ENCODE assay signal across 8 cellular contexts in genomic region chr7:30029696-30030095, GRCh38. TPM values are rescaled to one million over a fixed set of nuclear protein-coding genes. Genes with fewer than 3 reads are reported as not detected.
DNase-seq lines count a peak whose midpoint lies in the region; ATAC-seq, FAIRE-seq and TF ChIP-seq lines count a peak whose summit lies in the region.

No MANE protein-coding gene starts in this region.

- TF ChIP-seq CTCF in GM12864 (IDR thresholded peaks at IDR 0.05; ENCODE audit: low read depth, low read length, missing control alignments) (no peak), NB4 (IDR thresholded peaks at IDR 0.05; ENCODE audit: low read depth, low read length) (peak; percentile 3), endothelial cell of umbilical vein (IDR thresholded peaks at IDR 0.05; ENCODE audit: extremely low read depth in 1 of 2, insufficient read depth in 1 of 2, low read depth in 1 of 2, low read length in 2 of 2) (no peak)

- H3K36me3 ChIP-seq in endothelial cell of umbilical vein (ENCODE audit: control insufficient read depth in 2 of 2, extremely low read depth in 1 of 2, insufficient read depth in 2 of 2, low read length in 2 of 2), result no peaks in the 10 kb centered on the region

- H3K4me3 Mint-ChIP-seq in activated naive CD8-positive, alpha-beta T cell treated with anti-CD3 and anti-CD28 coated beads for 36 hours, result no peak overlapping the region

- peaks cover 39% of the 10 kb centered on the region for H3K4me1 ChIP-seq in endothelial cell of umbilical vein (ENCODE audit: control insufficient read depth, extremely low read depth, insufficient read depth, low read length)

- BruUV-seq in endothelial cell of umbilical vein (replicated peaks; lab: Mats Ljungman, UMichigan), result TSS peak; percentile 25

- no peaks in the 10 kb centered on the region for H3K9me3 ChIP-seq in endothelial cell of umbilical vein (replicated peaks; ENCODE audit: control insufficient read depth, insufficient read depth, low read length)

- H3K27me3 ChIP-seq in endothelial cell of umbilical vein (ENCODE audit: control insufficient read depth in 2 of 2, insufficient read depth in 2 of 2, low read length in 2 of 2), result no peaks in the 10 kb centered on the region

- peaks cover 6% of the 10 kb centered on the region for H3K36me3 Mint-ChIP-seq in activated naive CD8-positive, alpha-beta T cell treated with anti-CD3 and anti-CD28 coated beads for 36 hours

- no peak overlapping the region for H3K27ac Mint-ChIP-seq in activated naive CD8-positive, alpha-beta T cell treated with anti-CD3 and anti-CD28 coated beads for 36 hours

- peak overlapping the region; percentile 80 for H3K4me2 ChIP-seq in endothelial cell of umbilical vein (ENCODE audit: insufficient read depth, low read length)

- H3K27ac ChIP-seq in endothelial cell of umbilical vein (ENCODE audit: insufficient read depth, low read depth, low read length), result no peak overlapping the region

- no peak for FAIRE-seq in endothelial cell of umbilical vein (lab: Jason Lieb, UNC)

- H3K79me2 ChIP-seq in endothelial cell of umbilical vein (ENCODE audit: control insufficient read depth, insufficient read depth, low read length), result peaks cover 33% of the 10 kb centered on the region

- H3K4me3 ChIP-seq in GM12864 (ENCODE audit: low read depth, low read length) (peak overlapping the region; percentile 93; the same call in 1 of the 2 replicates), NB4 (ENCODE audit: low read depth, low read length) (peak overlapping the region; percentile 84), endothelial cell of umbilical vein (replicated peaks in 1 of 3; ENCODE audit: insufficient read depth in 1 of 3, low read depth in 1 of 3, low read length in 3 of 3) (peak overlapping the region; percentile 60 to 100 (median 99))

- no peak for TF ChIP-seq POLR2A in NB4 (IDR thresholded peaks at IDR 0.05; ENCODE audit: extremely low read depth, insufficient read length)
- no peak for TF ChIP-seq POLR2A in endothelial cell of umbilical vein (IDR thresholded peaks at IDR 0.05; ENCODE audit: low read depth, low read length)

- peak overlapping the region; percentile 40 for H3K9ac ChIP-seq in endothelial cell of umbilical vein (replicated peaks; ENCODE audit: extremely low read depth, insufficient read depth, low read length)

- no peak for ATAC-seq in HG03039 (IDR thresholded peaks at IDR 0.05; ENCODE audit: unreplicated experiment)

- POLR2A ChIA-PET in endothelial cell of umbilical vein (lab: Charles Lee), result no interaction called here

- intact Hi-C loops in endothelial cell of umbilical vein (cut with micrococcal nuclease), result loop anchor here (2.0 to 5.0 kb wide), 3 partner anchors 33 to 253 kb away; partner anchors contain the start of genes MTURN and ZNRF2

- dilution Hi-C loops in endothelial cell of umbilical vein (cut with MboI; ENCODE audit: extremely low pct_ligation_motif_present, low sequenced_read_pairs), result no loop called here

- peaks cover 16% of the 10 kb centered on the region for H3K4me1 Mint-ChIP-seq in activated naive CD8-positive, alpha-beta T cell treated with anti-CD3 and anti-CD28 coated beads for 36 hours

- peaks cover 14% of the 10 kb centered on the region for H4K20me1 ChIP-seq in endothelial cell of umbilical vein (replicated peaks; ENCODE audit: control insufficient read depth, extremely low read depth, insufficient read depth, low read length)

- CTCF ChIA-PET in endothelial cell of umbilical vein (lab: Charles Lee), result interaction anchor here (0.7 to 2.0 kb wide), 4 partner anchors 10 to 109 kb away, joined by 3 to 10 read pairs (median 4); no protein-coding TSS in a partner anchor

- no peaks in the 10 kb centered on the region for H3K9me1 ChIP-seq in endothelial cell of umbilical vein (replicated peaks; ENCODE audit: control insufficient read depth, extremely low read depth, insufficient read depth, low read length)

- no peaks in the 10 kb centered on the region for H3K9me3 Mint-ChIP-seq in activated naive CD8-positive, alpha-beta T cell treated with anti-CD3 and anti-CD28 coated beads for 36 hours

- no peaks in the 10 kb centered on the region for H3K27me3 Mint-ChIP-seq in activated naive CD8-positive, alpha-beta T cell treated with anti-CD3 and anti-CD28 coated beads for 36 hours

- no peak overlapping the region for H2AFZ ChIP-seq in endothelial cell of umbilical vein (ENCODE audit: low read depth, low read length)

- no peak for DNase-seq in GM12864 (ENCODE audit: low read depth)
- peak; percentile 56 for DNase-seq in NB4 (ENCODE audit: low read depth)
- DNase-seq in endothelial cell of umbilical vein (ENCODE audit: low read depth, low spot score), result no peak
- peak; percentile 17 for DNase-seq in retina
- DNase-seq in activated naive CD8-positive, alpha-beta T cell treated with anti-CD3 and anti-CD28 coated beads for 36 hours, result no peak
- DNase-seq in activated CD4-positive, CD25-positive, alpha-beta regulatory T cell (lab: John Stamatoyannopoulos, UW), result no peak
- no peak for DNase-seq in NCI-H2171 (lab: John Stamatoyannopoulos, UW)

TF ChIP-seq in endothelial cell of umbilical vein, 7 proteins besides CTCF, POLR2A, EP300 and RAD21:
- TF ChIP-seq GATA2 (IDR thresholded peaks at IDR 0.05; ENCODE audit: insufficient read depth, insufficient read length, low read depth, low read length) (no peak), POLR2AphosphoS5 (IDR thresholded peaks at IDR 0.05; ENCODE audit: insufficient read depth, low read depth, low read length) (no peak), JUN (IDR thresholded peaks at IDR 0.05; ENCODE audit: borderline replicate concordance, insufficient read depth, insufficient read length, low read depth) (no peak), EZH2 (IDR thresholded peaks at IDR 0.05; ENCODE audit: borderline replicate concordance, low read depth, low read length, severe bottlenecking) (no peak), MYC (IDR thresholded peaks at IDR 0.05; ENCODE audit: low read depth, low read length) (no peak), MAX (IDR thresholded peaks at IDR 0.05; ENCODE audit: insufficient read depth, insufficient read length) (no peak), FOS (IDR thresholded peaks at IDR 0.05; ENCODE audit: borderline replicate concordance, insufficient read depth, low read length) (no peak)

RNA-seq across cellular contexts. Expression of gene PLEKHA8, which starts 1.5 kb away (rescaled TPM):
- 17.9 and 19.8 TPM in 2 replicates for total RNA-seq in endothelial cell of umbilical vein
- polyA plus RNA-seq in endothelial cell of umbilical vein, result 3.5 and 4.5 TPM in 2 replicates
- 4.7 and 5.1 TPM in 2 replicates for polyA plus RNA-seq in endothelial cell of umbilical vein (2011; cell fraction: cytosol; rRNA removed)
- polyA plus RNA-seq in endothelial cell of umbilical vein (2011; cell fraction: nucleus; rRNA removed), result 12.0 and 15.2 TPM in 2 replicates
- polyA plus RNA-seq in endothelial cell of umbilical vein (2012), result 9.1 and 11.1 TPM in 2 replicates
- polyA minus RNA-seq in endothelial cell of umbilical vein, result 13.5 and 15.6 TPM in 2 replicates
- 3.6 TPM for polyA minus RNA-seq in endothelial cell of umbilical vein (2011; cell fraction: cytosol; rRNA and poly(A)+ RNA removed)
- polyA minus RNA-seq in endothelial cell of umbilical vein (2011; cell fraction: nucleus; rRNA and poly(A)+ RNA removed), result 24.1 and 30.1 TPM in 2 replicates
- 10 to 100 TPM; 11.7 to 13.2 TPM for total RNA-seq in activated naive CD8-positive, alpha-beta T cell treated with anti-CD3 and anti-CD28 coated beads for 36 hours

RNA-seq across cellular contexts. Expression of gene FKBP14, which starts 3.2 kb away (rescaled TPM):
- 37.4 and 37.6 TPM in 2 replicates for total RNA-seq in endothelial cell of umbilical vein
- polyA plus RNA-seq in endothelial cell of umbilical vein, result 7.2 and 9.8 TPM in 2 replicates
- 11.2 and 12.3 TPM in 2 replicates for polyA plus RNA-seq in endothelial cell of umbilical vein (2011; cell fraction: cytosol; rRNA removed)
- polyA plus RNA-seq in endothelial cell of umbilical vein (2011; cell fraction: nucleus; rRNA removed), result 6.2 and 8.9 TPM in 2 replicates
- polyA plus RNA-seq in endothelial cell of umbilical vein (2012), result 25.2 and 39.1 TPM in 2 replicates
- polyA minus RNA-seq in endothelial cell of umbilical vein, result 18.2 and 18.4 TPM in 2 replicates
- 3.6 TPM for polyA minus RNA-seq in endothelial cell of umbilical vein (2011; cell fraction: cytosol; rRNA and poly(A)+ RNA removed)
- 7.5 and 13.4 TPM in 2 replicates for polyA minus RNA-seq in endothelial cell of umbilical vein (2011; cell fraction: nucleus; rRNA and poly(A)+ RNA removed)
- total RNA-seq in activated naive CD8-positive, alpha-beta T cell treated with anti-CD3 and anti-CD28 coated beads for 36 hours, result 1 to 10 TPM; 6.9 to 7.0 TPM

RNA-seq across cellular contexts. Expression of gene SCRN1, which starts 40.1 kb away (rescaled TPM):
- total RNA-seq in endothelial cell of umbilical vein, result 125 and 127 TPM in 2 replicates
- polyA plus RNA-seq in endothelial cell of umbilical vein, result 47.3 and 57.0 TPM in 2 replicates
- polyA plus RNA-seq in endothelial cell of umbilical vein (2011; cell fraction: cytosol; rRNA removed), result 57.7 and 58.7 TPM in 2 replicates
- 56.4 and 65.3 TPM in 2 replicates for polyA plus RNA-seq in endothelial cell of umbilical vein (2011; cell fraction: nucleus; rRNA removed)
- polyA plus RNA-seq in endothelial cell of umbilical vein (2012), result 69.3 and 95.7 TPM in 2 replicates
- polyA minus RNA-seq in endothelial cell of umbilical vein, result 130 and 131 TPM in 2 replicates
- 4.7 TPM for polyA minus RNA-seq in endothelial cell of umbilical vein (2011; cell fraction: cytosol; rRNA and poly(A)+ RNA removed)
- 35.8 and 46.7 TPM in 2 replicates for polyA minus RNA-seq in endothelial cell of umbilical vein (2011; cell fraction: nucleus; rRNA and poly(A)+ RNA removed)
- 1 to 10 TPM; 8.2 to 9.2 TPM for total RNA-seq in activated naive CD8-positive, alpha-beta T cell treated with anti-CD3 and anti-CD28 coated beads for 36 hours

Comparison
In these comparisons a context has a peak if more than half of its experiments do, and no peak if none do; other contexts are left out.
1. DNase-seq: peak in NB4 (single experiment) and retina (single experiment); none in GM12864 (single experiment), endothelial cell of umbilical vein (single experiment), activated naive CD8-positive, alpha-beta T cell treated with anti-CD3 and anti-CD28 coated beads for 36 hours (single experiment), activated CD4-positive, CD25-positive, alpha-beta regulatory T cell (0 of 4) and NCI-H2171 (single experiment).
2. RNA of gene SCRN1, which starts 40.1 kb away (total RNA-seq): 125 to 127 TPM in endothelial cell of umbilical vein; 8.2 to 9.2 TPM in activated naive CD8-positive, alpha-beta T cell treated with anti-CD3 and anti-CD28 coated beads for 36 hours; every median in the first group is over 10 times any median in the second.
3. Peak in every context shown above with its lines, with median percentiles within 50 percentile points of each other: H3K4me3 ChIP-seq.